13 cellular contexts compared by ENCODE assay signal in genomic region chr1:200072636-200073285, GRCh38. TPM values are rescaled to one million over a fixed set of nuclear protein-coding genes. Genes with fewer than 3 reads are reported as not detected.
DNase-seq lines count a peak whose midpoint lies in the region; ATAC-seq and TF ChIP-seq lines count a peak whose summit lies in the region.
"Had no signal": no experiment of that assay in that cellular context is flagged by ENCODE, and none has a peak within 500 bp of the region (broad histone marks: within the 10 kb centered on the region; RNA-seq: fewer than 3 reads in every experiment).

No MANE protein-coding gene starts in this region.

- no peaks in the 10 kb centered on the region for H3K36me3 ChIP-seq in vagina
- H3K36me3 ChIP-seq: pancreas had no signal

- no peak for TF ChIP-seq CTCF in vagina (IDR thresholded peaks at IDR 0.05)

- intact Hi-C loops in left ventricle myocardium superior (cut with micrococcal nuclease) = no loop called here
- intact Hi-C loops in Right ventricle myocardium inferior (cut with DNase I) = loop anchor here (10.0 kb wide), 1 partner anchor 342 kb away; the partner anchor contains the start of gene ZNF281
- intact Hi-C loops in vagina (cut with DNase I) = loop anchor here (5.0 kb wide), 1 partner anchor 1585 kb away; no protein-coding TSS in a partner anchor

- H3K27me3 ChIP-seq in vagina = no peaks in the 10 kb centered on the region
- H3K27me3 ChIP-seq: pancreas had no signal

- H3K4me1 ChIP-seq in vagina = no peaks in the 10 kb centered on the region

- no peak overlapping the region for H3K4me3 ChIP-seq in vagina
- H3K4me3 ChIP-seq: pancreas had no signal

- no peak for TF ChIP-seq POLR2A in vagina (IDR thresholded peaks at IDR 0.05)

- peak overlapping the region; percentile 22 for H3K27ac ChIP-seq in vagina

- DNase-seq in left ventricle myocardium superior (no peak), Right ventricle myocardium inferior (ENCODE audit: missing footprints) (no peak), vagina (ENCODE audit: extremely low spot score in 2 of 2) (no peak), middle frontal gyrus (ENCODE audit: extremely low spot score, low spot score) (no peak), pons (ENCODE audit: low spot score) (no peak)
- DNase-seq: activated B cell treated with CpG ODN at 0.5 μM for 24 hours, kidney glomerular epithelial cell, NCI-H1417 treated with DMSO at 0.1 percent for 48 hours, pancreas had no signal

- ATAC-seq in left ventricle myocardium superior (peak; percentile 76), Right ventricle myocardium inferior (no peak), HG02610 (IDR thresholded peaks at IDR 0.05; ENCODE audit: unreplicated experiment) (peak; percentile 90), HG03442 (IDR thresholded peaks at IDR 0.05; ENCODE audit: unreplicated experiment) (peak; percentile 97), HG03139 (IDR thresholded peaks at IDR 0.05; ENCODE audit: unreplicated experiment) (no peak)
- ATAC-seq: activated T-helper 17 cell treated with anti-CD3 and anti-CD28 coated beads, Interleukin-2, amount 50 U/mL, for 72 hours; pancreas had no signal

- H3K9me3 ChIP-seq in vagina = no peaks in the 10 kb centered on the region
- H3K9me3 ChIP-seq: pancreas had no signal

RNA-seq across cellular contexts. Expression of gene NR5A2, which starts 45.3 kb away (rescaled TPM):
- total RNA-seq in left ventricle myocardium superior (1.7 TPM), Right ventricle myocardium inferior (1.6 TPM), vagina (0.98 TPM)

Comparison
In these comparisons a context has a peak if more than half of its experiments do, and no peak if none do; other contexts are left out.
1. ATAC-seq: peak in left ventricle myocardium superior (single experiment), HG02610 (single experiment) and HG03442 (single experiment); none in Right ventricle myocardium inferior (single experiment) and HG03139 (single experiment).